Comparison of ENCODE assay signal across 9 cellular contexts in the genomic region with DNA sequence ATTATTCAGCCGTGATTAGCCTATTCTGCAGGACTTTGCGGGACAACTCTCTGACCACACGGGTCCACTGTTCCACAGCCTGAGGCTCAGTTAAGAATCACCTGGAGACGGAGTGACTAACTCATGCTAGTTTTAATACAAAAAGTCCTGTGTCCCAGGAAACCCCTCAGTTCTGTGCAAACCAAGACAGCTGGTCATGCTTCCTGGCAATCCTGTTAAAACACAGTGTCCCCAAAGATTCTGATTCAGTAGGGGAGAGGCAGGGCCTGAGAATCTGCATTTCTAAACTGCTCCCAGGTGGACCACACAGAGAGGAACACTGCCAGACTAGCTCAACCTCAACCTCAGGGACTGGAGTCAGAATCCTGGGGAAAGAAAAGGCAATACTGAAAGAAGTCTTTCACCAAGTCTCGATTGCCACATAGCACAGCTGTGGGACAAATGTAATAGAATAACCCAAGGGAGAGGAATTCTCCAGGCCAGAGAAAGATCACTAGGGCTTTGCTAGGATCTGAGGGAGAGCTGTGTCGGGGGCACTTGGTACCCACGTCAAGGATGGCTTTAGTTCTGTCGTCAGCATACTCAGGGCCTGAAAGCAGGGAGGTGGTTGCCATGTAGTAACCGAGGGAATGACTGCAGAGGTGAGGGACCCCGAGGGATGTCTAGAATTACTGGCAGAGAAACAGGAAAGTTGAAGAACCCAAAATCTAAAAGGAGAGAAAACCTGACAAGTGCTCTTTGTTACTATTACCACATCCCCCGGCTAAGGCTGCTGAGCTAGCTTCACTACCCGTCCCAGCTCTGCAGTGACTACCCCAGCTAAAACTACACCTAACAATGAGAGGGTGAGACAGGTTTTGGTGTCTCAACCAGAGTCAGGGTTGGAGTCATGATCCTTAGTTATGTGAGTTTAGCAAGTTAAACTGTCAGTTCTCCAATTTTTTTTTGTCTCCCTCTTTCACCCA. TPM values are rescaled to one million over a fixed set of nuclear protein-coding genes. Genes with fewer than 3 reads are reported as not detected.
DNase-seq lines count a peak whose midpoint lies in the region; ATAC-seq, FAIRE-seq and TF ChIP-seq lines count a peak whose summit lies in the region.
"Had no signal": no experiment of that assay in that cellular context is flagged by ENCODE, and none has a peak within 500 bp of the region (broad histone marks: within the 10 kb centered on the region; RNA-seq: fewer than 3 reads in every experiment).

No MANE protein-coding gene starts in this region.

- H2AFZ ChIP-seq in K562 (ENCODE audit: low read depth, low read length): no peak overlapping the region

- DNase-seq in NCI-H146 (lab: John Stamatoyannopoulos, UW): peak; percentile 18
- DNase-seq in NCI-H146 treated with DMSO at 0.1 percent for 48 hours (lab: John Stamatoyannopoulos, UW; ENCODE audit: unreplicated experiment): no peak
- DNase-seq in K562 (ENCODE audit: extremely low read depth in 1 of 4, low spot score in 3 of 4): peak in 2 of 4 experiments; percentile 39 to 60
- peak; percentile 28 for DNase-seq in iPS-NIHi7 (ENCODE audit: extremely low spot score)
- DNase-seq in thyroid gland: peak; percentile 17 to 29
- DNase-seq in NOMO-1 (lab: John Stamatoyannopoulos, UW; ENCODE audit: unreplicated experiment in 2 of 2): no peak
- DNase-seq in activated T-cell treated with anti-CD3 and anti-CD28 coated beads, Interleukin-2, amount 50 U/mL, for 24 hours: no peak
- DNase-seq in esophagus muscularis mucosa (ENCODE audit: extremely low spot score): no peak
- DNase-seq: activated naive CD4-positive, alpha-beta T cell treated with Interleukin-2 at 50 U/mL for 16 hours had no signal

- peaks cover 13% of the 10 kb centered on the region; the same call in 1 of the 2 replicates for H4K20me1 ChIP-seq in K562 (replicated peaks; ENCODE audit: control insufficient read depth, insufficient read depth, low read length)

- H3K4me1 ChIP-seq in K562 (replicated peaks in 1 of 2; ENCODE audit: control insufficient read depth in 2 of 2, insufficient read depth in 2 of 2, low read length in 2 of 2) (peaks cover 3 to 32% of the 10 kb centered on the region in 2 experiments), thyroid gland (peaks cover 5 to 19% of the 10 kb centered on the region in 2 donors), esophagus muscularis mucosa (peaks cover 0 to 5% (median 0%) of the 10 kb centered on the region in 4 donors)

- in situ Hi-C loops in K562 (cut with MboI): no loop called here

- H3K4me3 Mint-ChIP-seq in activated T-cell treated with anti-CD3 and anti-CD28 coated beads, Interleukin-2, amount 50 U/mL, for 24 hours: no peak overlapping the region

- peak; percentile 49 to 67 (median 50); a peak in 5 of 6 replicates for TF ChIP-seq CTCF in K562 (IDR thresholded peaks at IDR 0.05 in 2 of 3, conservative IDR thresholded peaks at IDR 0.05 in 1 of 3; ENCODE audit: insufficient read depth in 2 of 3, low read depth in 1 of 3, low read length in 3 of 3)
- peak in 3 of 6 experiments; percentile 21 to 42 (median 28) for TF ChIP-seq CTCF in thyroid gland (IDR thresholded peaks at IDR 0.05)
- peak in 1 of 3 experiments; percentile 18 for TF ChIP-seq CTCF in esophagus muscularis mucosa (IDR thresholded peaks at IDR 0.05)

- no peak overlapping the region; a peak in 1 of 4 replicates for H3K9ac ChIP-seq in K562 (ENCODE audit: insufficient read depth in 1 of 2, low read depth in 2 of 2, low read length in 2 of 2)

- H3K27me3 ChIP-seq in K562 (ENCODE audit: control insufficient read depth in 2 of 2, insufficient read depth in 2 of 2, low read length in 2 of 2): no peaks in the 10 kb centered on the region
- H3K27me3 ChIP-seq in thyroid gland: no peaks in the 10 kb centered on the region
- H3K27me3 ChIP-seq in esophagus muscularis mucosa: no peaks in the 10 kb centered on the region

- no peak for TF ChIP-seq POLR2A in K562 (conservative IDR thresholded peaks at IDR 0.05)
- no peak for TF ChIP-seq POLR2A in thyroid gland (IDR thresholded peaks at IDR 0.05)
- TF ChIP-seq POLR2A in esophagus muscularis mucosa (IDR thresholded peaks at IDR 0.05; ENCODE audit: low read depth): no peak

- BruUV-seq in K562 (replicated peaks; lab: Mats Ljungman, UMichigan): no TSS peak

- TF ChIP-seq EP300 in K562 (IDR thresholded peaks at IDR 0.05; ENCODE audit: low read length) (no peak), esophagus muscularis mucosa (IDR thresholded peaks at IDR 0.05) (no peak)

- no peaks in the 10 kb centered on the region for H3K9me3 ChIP-seq in K562 (replicated peaks; ENCODE audit: control insufficient read depth, insufficient read depth, low read depth, low read length)
- no peaks in the 10 kb centered on the region for H3K9me3 ChIP-seq in thyroid gland
- H3K9me3 ChIP-seq in esophagus muscularis mucosa: no peaks in the 10 kb centered on the region

- TF ChIP-seq RAD21 in K562 (CRISPR knock-in tag; conservative IDR thresholded peaks at IDR 0.05 in 1 of 2, IDR thresholded peaks at IDR 0.05 in 1 of 2): peak; percentile 38 to 61; a peak in 3 of 4 replicates

- FAIRE-seq in K562 (lab: Jason Lieb, UNC): peak; percentile 51

- no peaks in the 10 kb centered on the region for H3K9me3 Mint-ChIP-seq in activated T-cell treated with anti-CD3 and anti-CD28 coated beads, Interleukin-2, amount 50 U/mL, for 24 hours

- H3K27ac Mint-ChIP-seq in activated T-cell treated with anti-CD3 and anti-CD28 coated beads, Interleukin-2, amount 50 U/mL, for 24 hours: no peak overlapping the region

- H3K9me1 ChIP-seq in K562 (ENCODE audit: control insufficient read depth, insufficient read depth, low read length): no peaks in the 10 kb centered on the region

- peaks cover 32% of the 10 kb centered on the region for H3K4me1 Mint-ChIP-seq in activated T-cell treated with anti-CD3 and anti-CD28 coated beads, Interleukin-2, amount 50 U/mL, for 24 hours (ENCODE audit: low read depth)

- intact Hi-C loops in K562 (cut with micrococcal nuclease) (no loop called here), thyroid gland (cut with DNase I) (no loop called here), esophagus muscularis mucosa (cut with DNase I) (no loop called here)

- H3K27ac ChIP-seq in K562 (ENCODE audit: extremely low read depth, low read depth, low read length) (peak overlapping the region; percentile 39; the same call in 1 of the 3 replicates), thyroid gland (no peak overlapping the region), esophagus muscularis mucosa (replicated peaks in 1 of 4) (no peak overlapping the region)

- POLR2A ChIA-PET in K562 (lab: Yijun Ruan, JAX): interaction anchor here (0.6 to 6.0 kb wide), 4 partner anchors 8 to 202 kb away, joined by 3 to 34 read pairs (median 4); a partner anchor contains a TSS

- no peaks in the 10 kb centered on the region for H3K36me3 Mint-ChIP-seq in activated T-cell treated with anti-CD3 and anti-CD28 coated beads, Interleukin-2, amount 50 U/mL, for 24 hours (ENCODE audit: low read depth)

- WGBS in K562 (ENCODE audit: insufficient coverage, low coverage, missing lambda C conversion rate): 67% methylated on average over 12 of the region's 12 CpGs
- WGBS in thyroid gland, 2 donors: 76 to 81% methylated on average over 12 of the region's 12 CpGs
- WGBS in esophagus muscularis mucosa: 72% methylated on average over 12 of the region's 12 CpGs

- no peak overlapping the region for H3K4me2 ChIP-seq in K562 (ENCODE audit: insufficient read depth, low read length)

- ATAC-seq in K562: peak; percentile 78

- no peaks in the 10 kb centered on the region for H3K27me3 Mint-ChIP-seq in activated T-cell treated with anti-CD3 and anti-CD28 coated beads, Interleukin-2, amount 50 U/mL, for 24 hours

- CTCF ChIA-PET in K562 (lab: Yijun Ruan, JAX; ENCODE audit: low intra/inter-chr PET ratio): interaction anchor here (0.6 kb wide), 1 partner anchor 195 kb away, joined by 3 read pairs; no protein-coding TSS in a partner anchor

- H3K36me3 ChIP-seq in K562 (ENCODE audit: control insufficient read depth, insufficient read depth, low read length) (peaks cover 53% of the 10 kb centered on the region), thyroid gland (no peaks in the 10 kb centered on the region), esophagus muscularis mucosa (no peaks in the 10 kb centered on the region)

- H3K79me2 ChIP-seq in K562 (ENCODE audit: control insufficient read depth, insufficient read depth, low read length): peaks cover 98% of the 10 kb centered on the region

- no peak overlapping the region for H3K4me3 ChIP-seq in K562
- no peak overlapping the region for H3K4me3 ChIP-seq in thyroid gland (replicated peaks in 1 of 3)
- no peak overlapping the region for H3K4me3 ChIP-seq in esophagus muscularis mucosa

RNA-seq across cellular contexts. Expression of a gene that starts 8.6 kb away (rescaled TPM):
- 117 and 175 TPM in 2 replicates for total RNA-seq in K562 (2011; cell fraction: chromatin; rRNA removed; ENCODE audit: low replicate concordance)
- 81.5 and 91.5 TPM in 2 replicates for total RNA-seq in K562 (2011; cell fraction: nucleolus; rRNA removed)
- 112 and 122 TPM in 2 replicates for total RNA-seq in K562 (2011; cell fraction: nucleoplasm; rRNA removed)
- total RNA-seq in K562 (2014; rRNA removed) (27.8 and 35.6 TPM in 2 replicates), K562 (2014; rRNA removed; fragmentation: Illumina TruSeq; extraction: Trizol) (36.1 and 38.2 TPM in 2 replicates), K562 (2015; rRNA removed; fragmentation: Illumina TruSeq; extraction: Trizol) (35.2 and 37.3 TPM in 2 replicates), K562 (2021) (37.4 and 40.4 TPM in 2 replicates), thyroid gland (10 to 100 TPM in 3 of 4 donors, 1 to 10 TPM in 1; 9.5 to 17.3 (median 13.6) TPM), esophagus muscularis mucosa (1 to 10 TPM; 4.7 to 5.8 (median 5.4) TPM)
- polyA plus RNA-seq in K562 (2011; rRNA removed) (38.0 and 44.4 TPM in 2 replicates), K562 (2014; fragmentation: Illumina TruSeq; extraction: Trizol) (30.1 and 36.1 TPM in 2 replicates), K562 (2014; fragmentation: Nextera tagmentation; extraction: Ambion mirVana) (10 to 100 TPM; 10.9 to 11.9 TPM), K562 (2014; rRNA removed) (21.9 and 31.0 TPM in 2 replicates)
- 25.2 and 36.0 TPM in 2 replicates for polyA plus RNA-seq in K562 (2011; cell fraction: cytosol; rRNA removed)
- 36.6 and 39.7 TPM in 2 replicates for polyA plus RNA-seq in K562 (2011; cell fraction: nucleus; rRNA removed)
- 23.3 and 26.8 TPM in 2 replicates for polyA plus RNA-seq in K562 (2012)
- polyA minus RNA-seq in K562 (2011; rRNA and poly(A)+ RNA removed): 91.5 and 92.3 TPM in 2 replicates
- polyA minus RNA-seq in K562 (2011; cell fraction: cytosol; rRNA and poly(A)+ RNA removed): 38.1 and 39.9 TPM in 2 replicates
- 36.2 and 58.4 TPM in 2 replicates for polyA minus RNA-seq in K562 (2011; cell fraction: nucleus; rRNA and poly(A)+ RNA removed)

Comparison
In these comparisons a context has a peak if more than half of its experiments do, and no peak if none do; other contexts are left out.
1. DNase-seq: peak in NCI-H146 (single experiment), iPS-NIHi7 (single experiment) and thyroid gland (2 of 2); none in NCI-H146 treated with DMSO at 0.1 percent for 48 hours (single experiment), NOMO-1 (0 of 2), activated T-cell treated with anti-CD3 and anti-CD28 coated beads, Interleukin-2, amount 50 U/mL, for 24 hours (single experiment) and esophagus muscularis mucosa (single experiment).